Comparison of ENCODE assay signal across 15 cellular contexts in genomic region chr12:78421011-78421410, GRCh38.
"Had no signal": no experiment of that assay in that cellular context is flagged by ENCODE, and none has a peak within 500 bp of the region (broad histone marks: within the 10 kb centered on the region; RNA-seq: fewer than 3 reads in every experiment).

No MANE protein-coding gene starts in this region.

- DNase-seq: activated CD4-positive, alpha-beta T cell treated with anti-CD3 and anti-CD28 coated beads, Interleukin-2, amount 50 U/mL, for 1 hour; activated CD8-positive, alpha-beta memory T cell treated with anti-CD3 and anti-CD28 coated beads for 24 hours; activated naive CD4-positive, alpha-beta T cell; activated naive CD8-positive, alpha-beta T cell treated with anti-CD3 and anti-CD28 coated beads, Interleukin-2, amount 10 ng/mL, durations not matched to agents 7 days and 5 days; anterior cingulate cortex; erythroblast; foreskin fibroblast; mesenchymal stem cell; occipital lobe; stimulated activated CD4-positive, alpha-beta T cell treated with anti-CD3 and anti-CD28 coated beads, Interleukin-1b, Interleukin-23, amount 100 ng/mL, for 48 hours; stimulated activated naive CD8-positive, alpha-beta T cell treated with anti-CD3 and anti-CD28 coated beads, Interleukin-15, amount 100 ng/mL, for 72 hours; T-helper 9 cell had no signal

- H3K9me3 ChIP-seq: prostate gland had no signal

- ATAC-seq: natural killer cell treated with Interleukin-12 subunit alpha and Interleukin-12 subunit beta and Interleukin-15 and Interleukin-18, amount 100 ng/mL, for 72 hours; sciatic nerve; stimulated activated naive CD8-positive, alpha-beta T cell treated with anti-CD3 and anti-CD28 coated beads, Interleukin-15, amount 100 ng/mL, for 72 hours had no signal

- H3K4me3 ChIP-seq: prostate gland had no signal

- H3K27ac ChIP-seq: prostate gland had no signal

- H3K4me1 ChIP-seq: prostate gland had no signal

- H3K36me3 ChIP-seq: prostate gland had no signal
